In genomic region chr5:540215-541147, GRCh38 we compare ENCODE assay signal across 1 cellular context.
TF ChIP-seq lines count a peak whose summit lies in the region.

No MANE protein-coding gene starts in this region.

TF ChIP-seq in HepG2, 621 proteins besides CTCF, POLR2A, EP300 and RAD21 (continued from another document):
- TF ChIP-seq ZNF318 (CRISPR knock-in tag; IDR thresholded peaks at IDR 0.05) (no peak), PRPF4 (IDR thresholded peaks at IDR 0.05; ENCODE audit: low read depth, low read length, poor library complexity, severe bottlenecking) (no peak), JARID2 (CRISPR knock-in tag; IDR thresholded peaks at IDR 0.05; ENCODE audit: insufficient replicate concordance) (no peak), ZNF414 (CRISPR knock-in tag; IDR thresholded peaks at IDR 0.05) (no peak), HNRNPUL1 (IDR thresholded peaks at IDR 0.05; ENCODE audit: low read depth, low read length) (no peak), ZNF576 (CRISPR knock-in tag; IDR thresholded peaks at IDR 0.05) (no peak), CENPBD1 (CRISPR knock-in tag; IDR thresholded peaks at IDR 0.05; ENCODE audit: borderline replicate concordance, low read depth) (no peak), AFF4 (CRISPR knock-in tag; IDR thresholded peaks at IDR 0.05) (no peak)
- TF ChIP-seq, protein P1, sequence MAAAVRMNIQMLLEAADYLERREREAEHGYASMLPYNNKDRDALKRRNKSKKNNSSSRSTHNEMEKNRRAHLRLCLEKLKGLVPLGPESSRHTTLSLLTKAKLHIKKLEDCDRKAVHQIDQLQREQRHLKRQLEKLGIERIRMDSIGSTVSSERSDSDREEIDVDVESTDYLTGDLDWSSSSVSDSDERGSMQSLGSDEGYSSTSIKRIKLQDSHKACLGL (CRISPR knock-in tag; IDR thresholded peaks at IDR 0.05): no peak
- TF ChIP-seq, protein P2, sequence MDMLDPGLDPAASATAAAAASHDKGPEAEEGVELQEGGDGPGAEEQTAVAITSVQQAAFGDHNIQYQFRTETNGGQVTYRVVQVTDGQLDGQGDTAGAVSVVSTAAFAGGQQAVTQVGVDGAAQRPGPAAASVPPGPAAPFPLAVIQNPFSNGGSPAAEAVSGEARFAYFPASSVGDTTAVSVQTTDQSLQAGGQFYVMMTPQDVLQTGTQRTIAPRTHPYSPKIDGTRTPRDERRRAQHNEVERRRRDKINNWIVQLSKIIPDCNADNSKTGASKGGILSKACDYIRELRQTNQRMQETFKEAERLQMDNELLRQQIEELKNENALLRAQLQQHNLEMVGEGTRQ (IDR thresholded peaks at IDR 0.05; ENCODE audit: low read depth, low read length): peak; percentile 89
- TF ChIP-seq, protein P2 (CRISPR knock-in tag; IDR thresholded peaks at IDR 0.05; ENCODE audit: borderline replicate concordance): no peak; the same call in 1 of the 2 replicates
- TF ChIP-seq, protein P3, sequence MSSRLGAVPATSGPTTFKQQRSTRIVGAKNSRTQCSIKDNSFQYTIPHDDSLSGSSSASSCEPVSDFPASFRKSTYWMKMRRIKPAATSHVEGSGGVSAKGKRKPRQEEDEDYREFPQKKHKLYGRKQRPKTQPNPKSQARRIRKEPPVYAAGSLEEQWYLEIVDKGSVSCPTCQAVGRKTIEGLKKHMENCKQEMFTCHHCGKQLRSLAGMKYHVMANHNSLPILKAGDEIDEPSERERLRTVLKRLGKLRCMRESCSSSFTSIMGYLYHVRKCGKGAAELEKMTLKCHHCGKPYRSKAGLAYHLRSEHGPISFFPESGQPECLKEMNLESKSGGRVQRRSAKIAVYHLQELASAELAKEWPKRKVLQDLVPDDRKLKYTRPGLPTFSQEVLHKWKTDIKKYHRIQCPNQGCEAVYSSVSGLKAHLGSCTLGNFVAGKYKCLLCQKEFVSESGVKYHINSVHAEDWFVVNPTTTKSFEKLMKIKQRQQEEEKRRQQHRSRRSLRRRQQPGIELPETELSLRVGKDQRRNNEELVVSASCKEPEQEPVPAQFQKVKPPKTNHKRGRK (CRISPR knock-in tag; IDR thresholded peaks at IDR 0.05): no peak
- TF ChIP-seq, protein P4, sequence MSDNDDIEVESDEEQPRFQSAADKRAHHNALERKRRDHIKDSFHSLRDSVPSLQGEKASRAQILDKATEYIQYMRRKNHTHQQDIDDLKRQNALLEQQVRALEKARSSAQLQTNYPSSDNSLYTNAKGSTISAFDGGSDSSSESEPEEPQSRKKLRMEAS (IDR thresholded peaks at IDR 0.05): peak; percentile 59; the same call in 1 of the 2 replicates
- TF ChIP-seq, protein P5, sequence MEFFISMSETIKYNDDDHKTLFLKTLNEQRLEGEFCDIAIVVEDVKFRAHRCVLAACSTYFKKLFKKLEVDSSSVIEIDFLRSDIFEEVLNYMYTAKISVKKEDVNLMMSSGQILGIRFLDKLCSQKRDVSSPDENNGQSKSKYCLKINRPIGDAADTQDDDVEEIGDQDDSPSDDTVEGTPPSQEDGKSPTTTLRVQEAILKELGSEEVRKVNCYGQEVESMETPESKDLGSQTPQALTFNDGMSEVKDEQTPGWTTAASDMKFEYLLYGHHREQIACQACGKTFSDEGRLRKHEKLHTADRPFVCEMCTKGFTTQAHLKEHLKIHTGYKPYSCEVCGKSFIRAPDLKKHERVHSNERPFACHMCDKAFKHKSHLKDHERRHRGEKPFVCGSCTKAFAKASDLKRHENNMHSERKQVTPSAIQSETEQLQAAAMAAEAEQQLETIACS (CRISPR knock-in tag; IDR thresholded peaks at IDR 0.05): no peak
